Comparison of ENCODE assay signal across 19 cellular contexts in the genomic region with DNA sequence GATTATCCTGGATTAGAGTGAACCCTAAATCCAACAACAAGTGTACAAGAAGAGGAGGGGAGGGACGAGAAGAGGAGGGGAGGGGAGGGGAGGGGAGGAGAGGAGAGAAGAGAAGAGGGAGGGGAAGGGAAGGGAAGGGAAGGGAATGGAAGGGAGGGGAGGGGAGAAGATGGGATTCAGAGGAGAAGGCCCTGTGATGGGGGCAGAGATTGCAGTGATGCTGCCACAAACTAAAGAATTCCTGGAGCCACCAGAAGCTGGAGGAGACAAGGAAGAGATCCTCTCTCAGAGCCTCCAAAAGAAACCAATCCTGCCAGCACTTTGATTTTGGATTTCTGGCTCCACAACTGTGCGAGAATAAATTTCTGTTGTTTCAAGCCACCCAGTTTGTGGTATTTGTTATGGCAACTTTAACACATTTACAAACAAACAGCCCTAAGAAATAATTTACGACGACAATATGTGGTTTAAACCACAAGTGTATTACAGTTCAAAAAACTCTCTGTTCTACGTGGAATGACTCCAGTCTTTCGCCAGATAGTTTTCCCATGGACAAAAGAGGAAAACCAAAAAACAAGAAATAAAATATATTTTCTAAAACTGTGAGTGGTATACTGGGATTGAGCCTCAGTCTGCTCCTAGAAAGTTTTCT.
"Had no signal": no experiment of that assay in that cellular context is flagged by ENCODE, and none has a peak within 500 bp of the region (broad histone marks: within the 10 kb centered on the region; RNA-seq: fewer than 3 reads in every experiment).

No MANE protein-coding gene starts in this region.

- DNase-seq: activated CD4-positive, alpha-beta T cell treated with anti-CD3 and anti-CD28 coated beads for 1 hour; activated CD4-positive, alpha-beta T cell treated with anti-CD3 and anti-CD28 coated beads, Interleukin-2, amount 50 U/mL, for 1 hour; activated CD8-positive, alpha-beta T cell treated with anti-CD3 and anti-CD28 coated beads, Interleukin-2, amount 10 ng/mL, durations not matched to agents 7 days and 5 days; activated gamma-delta T cell treated with Interleukin-2 at 50 U/mL for 16 hours; activated T-cell treated with anti-CD3 and anti-CD28 coated beads, Interleukin-2, amount 50 U/mL, for 1 hour; cerebellar nuclear complex; glutamatergic neuron; immature natural killer cell; left lung; natural killer cell; stimulated activated CD4-positive, alpha-beta T cell treated with anti-CD3 and anti-CD28 coated beads, Interleukin-1b, Interleukin-23, amount 100 ng/mL, for 48 hours; stimulated activated naive CD8-positive, alpha-beta T cell treated with anti-CD3 and anti-CD28 coated beads, Interleukin-15, amount 100 ng/mL, for 72 hours; T-helper 1 cell; tibial artery had no signal

- H3K4me3 ChIP-seq: breast epithelium, coronary artery, hepatocyte, left lung, lung, tibial artery had no signal

- ATAC-seq: activated CD8-positive, alpha-beta T cell treated with anti-CD3 and anti-CD28 coated beads, Interleukin-2, amount 10 ng/mL, durations not matched to agents 7 days and 5 days; left lung; natural killer cell; stimulated activated effector memory CD8-positive, alpha-beta T cell treated with anti-CD3 and anti-CD28 coated beads, Interleukin-12 subunit alpha, Interleukin-12 subunit beta, amount 100 ng/mL, for 72 hours; stimulated activated naive CD8-positive, alpha-beta T cell treated with anti-CD3 and anti-CD28 coated beads, Interleukin-15, amount 100 ng/mL, for 72 hours had no signal
